ENCODE assay signal across 22 cellular contexts in genomic region chr5:11252523-11252922, GRCh38.
DNase-seq lines count a peak whose midpoint lies in the region; ATAC-seq, FAIRE-seq and TF ChIP-seq lines count a peak whose summit lies in the region.
"Had no signal": no experiment of that assay in that cellular context is flagged by ENCODE, and none has a peak within 500 bp of the region (broad histone marks: within the 10 kb centered on the region; RNA-seq: fewer than 3 reads in every experiment).

No MANE protein-coding gene starts in this region.

- peaks cover 56% of the 10 kb centered on the region for H3K4me1 ChIP-seq in Loucy (ENCODE audit: insufficient read depth, low read length, poor library complexity, severe bottlenecking)
- H3K4me1 ChIP-seq in PC-3 (ENCODE audit: insufficient read depth, low read length) = peaks cover 27% of the 10 kb centered on the region
- H3K4me1 ChIP-seq in keratinocyte (ENCODE audit: control insufficient read depth, extremely low read depth, insufficient read depth, low read length) = peaks cover 26% of the 10 kb centered on the region
- H3K4me1 ChIP-seq: BE2C had no signal

- peak overlapping the region; percentile 23; the same call in 1 of the 2 replicates for H2AFZ ChIP-seq in Loucy (ENCODE audit: low read length)
- 0 out of 2 replicates have a peak overlapping the region, but pooled peaks have one; percentile 13 for H2AFZ ChIP-seq in PC-3 (ENCODE audit: low read length)
- H2AFZ ChIP-seq in keratinocyte (ENCODE audit: control insufficient read depth, low read length) = peak overlapping the region; percentile 70
- H2AFZ ChIP-seq: GM23338 had no signal

- no peaks in the 10 kb centered on the region for H4K20me1 ChIP-seq in Loucy (ENCODE audit: insufficient read depth, low read length, poor library complexity, severe bottlenecking)
- no peaks in the 10 kb centered on the region for H4K20me1 ChIP-seq in PC-3 (ENCODE audit: low read length)
- H4K20me1 ChIP-seq in keratinocyte (ENCODE audit: control insufficient read depth, extremely low read depth, insufficient read depth, low read length) = no peaks in the 10 kb centered on the region

- H3K4me3 ChIP-seq in Loucy (ENCODE audit: low read length, poor library complexity, severe bottlenecking) (no peak overlapping the region), PC-3 (ENCODE audit: low read length) (no peak overlapping the region), keratinocyte (ENCODE audit: control insufficient read depth in 2 of 3, extremely low read depth in 1 of 3, insufficient read depth in 2 of 3, low read depth in 1 of 3, low read length in 3 of 3) (no peak overlapping the region)
- H3K4me3 ChIP-seq: GM23338 had no signal

- H3K79me2 ChIP-seq in Loucy (ENCODE audit: insufficient read depth, low read length) (no peaks in the 10 kb centered on the region), PC-3 (ENCODE audit: low read length) (no peaks in the 10 kb centered on the region), keratinocyte (ENCODE audit: control insufficient read depth, insufficient read depth, low read length) (no peaks in the 10 kb centered on the region)

- H3K9me3 ChIP-seq in Loucy (ENCODE audit: insufficient read depth, low read depth, low read length) (no peaks in the 10 kb centered on the region), PC-3 (ENCODE audit: low read length) (no peaks in the 10 kb centered on the region), keratinocyte (ENCODE audit: control insufficient read depth, low read depth, low read length) (no peaks in the 10 kb centered on the region)
- H3K9me3 ChIP-seq: BE2C had no signal

- intact Hi-C loops in PC-3 (cut with micrococcal nuclease) = no loop called here

- no peak overlapping the region for H3K27ac ChIP-seq in PC-3 (ENCODE audit: low read length)
- no peak overlapping the region for H3K27ac ChIP-seq in keratinocyte (ENCODE audit: control insufficient read depth, insufficient read depth, low read length)

- dilution Hi-C loops in keratinocyte (cut with MboI; ENCODE audit: extremely low pct_ligation_motif_present, low sequenced_read_pairs) = no loop called here

- H3F3A ChIP-seq in Loucy (ENCODE audit: low read depth) (no peaks in the 10 kb centered on the region; the same call in 1 of the 2 replicates), PC-3 (ENCODE audit: low read length, unreplicated experiment) (no peaks in the 10 kb centered on the region)

- H3K4me2 ChIP-seq in Loucy (ENCODE audit: low read depth, low read length, poor library complexity, severe bottlenecking) (peak overlapping the region; percentile 12), PC-3 (ENCODE audit: low read length) (no peak overlapping the region), keratinocyte (ENCODE audit: control insufficient read depth, extremely low read depth, insufficient read depth, low read depth, low read length) (no peak overlapping the region)
- H3K4me2 ChIP-seq: GM23338 had no signal

- TF ChIP-seq CTCF in Loucy (conservative IDR thresholded peaks at IDR 0.05; ENCODE audit: low read length) (no peak), PC-3 (conservative IDR thresholded peaks at IDR 0.05; ENCODE audit: low read depth, low read length) (no peak), keratinocyte (optimal IDR thresholded peaks at IDR 0.05 in 1 of 3, IDR thresholded peaks at IDR 0.05 in 1 of 3, conservative IDR thresholded peaks at IDR 0.05 in 1 of 3; ENCODE audit: extremely low read depth in 1 of 3, insufficient read depth in 2 of 3, low read length in 3 of 3) (no peak)

- DNase-seq in PC-3 (no peak), keratinocyte (ENCODE audit: low read depth, low spot score) (no peak), NCI-H1092 treated with DMSO at 0.1 percent for 48 hours (lab: John Stamatoyannopoulos, UW) (no peak), HEK293T (ENCODE audit: extremely low spot score) (no peak), DMS 273 treated with DMSO at 0.1 percent for 48 hours (lab: John Stamatoyannopoulos, UW) (no peak), NCI-H510A (lab: John Stamatoyannopoulos, UW) (no peak)
- DNase-seq: ACHN; BE2C; C1 segment of cervical spinal cord; CD4-positive, CD25-positive, alpha-beta regulatory T cell; CD8-positive, alpha-beta memory T cell; COR-L47; DMS79 treated with DMSO at 0.1 percent for 48 hours; GF-D8; HCEC 1CT; HFFc6 had no signal

- CTCF ChIA-PET in PC-3 (lab: Charles Lee) (interaction anchor here (0.6 kb wide), 1 partner anchor 620 kb away, joined by 3 read pairs; no protein-coding TSS in a partner anchor), HEK293T (lab: Yijun Ruan, JAX) (no interaction called here)

- H3K36me3 ChIP-seq in Loucy (ENCODE audit: insufficient read depth, low read length) = no peaks in the 10 kb centered on the region
- H3K36me3 ChIP-seq in PC-3 (ENCODE audit: low read depth, low read length) = no peaks in the 10 kb centered on the region
- no peaks in the 10 kb centered on the region for H3K36me3 ChIP-seq in keratinocyte (ENCODE audit: control insufficient read depth in 2 of 2, extremely low read depth in 1 of 2, insufficient read depth in 2 of 2, low read length in 2 of 2)
- H3K36me3 ChIP-seq: BE2C had no signal

- FAIRE-seq in keratinocyte (lab: Jason Lieb, UNC) = peak; percentile 9
- FAIRE-seq: A204.1, D721Med, H54, HepG2 had no signal

- H3K9me1 ChIP-seq in keratinocyte (ENCODE audit: control insufficient read depth, extremely low read depth, insufficient read depth, low read length) = no peaks in the 10 kb centered on the region

- POLR2A ChIA-PET in PC-3 (lab: Charles Lee; ENCODE audit: unreplicated experiment) (no interaction called here), HEK293T (lab: Yijun Ruan, JAX) (no interaction called here)

- no TSS peak for BruUV-seq in PC-3 (replicated peaks; lab: Mats Ljungman, UMichigan)

- no peak for ATAC-seq in PC-3
- ATAC-seq: GM23338, HepG2 had no signal

- H3K9me2 ChIP-seq in Loucy (replicated peaks; ENCODE audit: low read depth, low read length) (no peaks in the 10 kb centered on the region), PC-3 (replicated peaks; ENCODE audit: low read length) (no peaks in the 10 kb centered on the region)

- no peaks in the 10 kb centered on the region for H3K27me3 ChIP-seq in Loucy (ENCODE audit: insufficient read depth, low read length, poor library complexity, severe bottlenecking)
- no peaks in the 10 kb centered on the region for H3K27me3 ChIP-seq in PC-3 (ENCODE audit: low read length)
- H3K27me3 ChIP-seq in keratinocyte (ENCODE audit: control insufficient read depth, extremely low read depth, insufficient read depth, low read length) = no peaks in the 10 kb centered on the region
- H3K27me3 ChIP-seq: BE2C had no signal

- H3K9ac ChIP-seq in Loucy (ENCODE audit: low read depth, low read length, poor library complexity, severe bottlenecking) (no peak overlapping the region), PC-3 (ENCODE audit: low read length) (no peak overlapping the region), keratinocyte (ENCODE audit: control insufficient read depth, extremely low read depth, insufficient read depth, low read length) (no peak overlapping the region)

TF ChIP-seq in HEK293T, 16 proteins besides CTCF, POLR2A, EP300 and RAD21:
- TF ChIP-seq TARDBP (IDR thresholded peaks at IDR 0.05) = no peak
- no peak for TF ChIP-seq FOXA1 (IDR thresholded peaks at IDR 0.05)
- no peak for TF ChIP-seq ZNF384 (IDR thresholded peaks at IDR 0.05)
- TF ChIP-seq HDGF (IDR thresholded peaks at IDR 0.05; ENCODE audit: borderline replicate concordance) = no peak
- TF ChIP-seq SUZ12 (IDR thresholded peaks at IDR 0.05) = no peak
- TF ChIP-seq BHLHE40 (IDR thresholded peaks at IDR 0.05; ENCODE audit: borderline replicate concordance) = no peak
- no peak for TF ChIP-seq ELF4 (IDR thresholded peaks at IDR 0.05)
- TF ChIP-seq L3MBTL2 (conservative IDR thresholded peaks at IDR 0.05) = no peak
- no peak for TF ChIP-seq FOXM1 (IDR thresholded peaks at IDR 0.05; ENCODE audit: borderline replicate concordance)
- no peak for TF ChIP-seq NFRKB (IDR thresholded peaks at IDR 0.05)
- no peak for TF ChIP-seq FOXK2 (IDR thresholded peaks at IDR 0.05)

Comparison
In these comparisons a context has a peak if more than half of its experiments do, and no peak if none do; other contexts are left out.
1. H2AFZ ChIP-seq: peak in every context shown above with its lines; median percentile 70 in keratinocyte; 23 in Loucy; 13 in PC-3.